In genomic region chr19:12940897-12941296, GRCh38 we compare ENCODE assay signal across 12 cellular contexts. TPM values are rescaled to one million over a fixed set of nuclear protein-coding genes. Genes with fewer than 3 reads are reported as not detected.
DNase-seq lines count a peak whose midpoint lies in the region; ATAC-seq, FAIRE-seq and TF ChIP-seq lines count a peak whose summit lies in the region.
"Had no signal": no experiment of that assay in that cellular context is flagged by ENCODE, and none has a peak within 500 bp of the region (broad histone marks: within the 10 kb centered on the region; RNA-seq: fewer than 3 reads in every experiment).

No MANE protein-coding gene starts in this region.

- no peaks in the 10 kb centered on the region for H3K27me3 Mint-ChIP-seq in activated T-helper 2 cell treated with anti-CD3 and anti-CD28 coated beads, Interferon-gamma antibody, Interleukin-2, Interleukin-4, amounts not matched to agents 10 μg/mL and 5 μg/mL and 100 μg/mL, durations not matched to agents 14 hours and 24 hours and 36 hours (ENCODE audit: low read depth)

- ATAC-seq in GM18505 (IDR thresholded peaks at IDR 0.05; ENCODE audit: unreplicated experiment) (no peak), HepG2 (no peak), GM18873 (IDR thresholded peaks at IDR 0.05; ENCODE audit: low FRiP score, unreplicated experiment) (no peak), GM19455 (IDR thresholded peaks at IDR 0.05; ENCODE audit: unreplicated experiment) (no peak)

- CTCF ChIA-PET in HepG2 (lab: Yijun Ruan, JAX; ENCODE audit: low intra/inter-chr PET ratio, low total read pairs) = no interaction called here

- intact Hi-C loops in activated T-helper 2 cell treated with anti-CD3 and anti-CD28 coated beads, Interferon-gamma antibody, Interleukin-2, Interleukin-4, amounts not matched to agents 10 μg/mL and 5 μg/mL and 100 μg/mL, durations not matched to agents 14 hours and 24 hours and 36 hours (cut with micrococcal nuclease) = no loop called here
- intact Hi-C loops in HepG2 (cut with micrococcal nuclease; ENCODE audit: unreplicated experiment) = no loop called here

- peaks cover 49% of the 10 kb centered on the region for H3K4me1 ChIP-seq in HepG2 (ENCODE audit: insufficient read depth, low read length)

- peaks cover 13% of the 10 kb centered on the region for H4K20me1 ChIP-seq in HepG2 (ENCODE audit: insufficient read depth, low read length)

- peak overlapping the region; percentile 96 for H3K4me2 ChIP-seq in HepG2 (ENCODE audit: low read depth, low read length)

- WGBS in HepG2 (ENCODE audit: low lambda C conversion rate) = 89% methylated on average over 2 of the region's 2 CpGs

- H3K27ac ChIP-seq in 22Rv1 (peak overlapping the region; percentile 93), HepG2 (ENCODE audit: extremely low read length, insufficient read depth, low read length) (peak overlapping the region; percentile 79)

- H3K9me3 ChIP-seq in HepG2 (ENCODE audit: low read length) = no peaks in the 10 kb centered on the region

- peaks cover 31% of the 10 kb centered on the region for H3K79me2 ChIP-seq in HepG2 (ENCODE audit: insufficient read depth, low read length)

- H3K27me3 ChIP-seq in HepG2 (ENCODE audit: control insufficient read depth in 1 of 2, insufficient read depth in 2 of 2, low read length in 2 of 2) = peaks cover 0 to 5% of the 10 kb centered on the region in 2 experiments; a peak in 1 of 5 replicates

- no TSS peak for BruUV-seq in HepG2 (replicated peaks; lab: Mats Ljungman, UMichigan)

- in situ Hi-C loops in HepG2 (cut with HindIII; ENCODE audit: extremely low pct_ligation_motif_present, low pct_unique_long_range_greater_than_20kb) = no loop called here

- peak overlapping the region; percentile 83 for H3K27ac Mint-ChIP-seq in activated T-helper 2 cell treated with anti-CD3 and anti-CD28 coated beads, Interferon-gamma antibody, Interleukin-2, Interleukin-4, amounts not matched to agents 10 μg/mL and 5 μg/mL and 100 μg/mL, durations not matched to agents 14 hours and 24 hours and 36 hours

- TF ChIP-seq CTCF in 22Rv1 (IDR thresholded peaks at IDR 0.05) = no peak
- TF ChIP-seq CTCF in HepG2 (CRISPR knock-in tag; IDR thresholded peaks at IDR 0.05) = no peak

- TF ChIP-seq POLR2A in GM18505 (IDR thresholded peaks at IDR 0.05; ENCODE audit: borderline replicate concordance, extremely low read depth, insufficient read depth, insufficient read length) (peak; percentile 34), HepG2 (IDR thresholded peaks at IDR 0.05; ENCODE audit: insufficient read depth in 1 of 2, low read depth in 2 of 2, low read length in 2 of 2) (0 out of 4 replicates have a peak, but pooled peaks of 1 of the 2 experiments have one; percentile 16)

- peak overlapping the region; percentile 99 for H3K4me3 Mint-ChIP-seq in activated T-helper 2 cell treated with anti-CD3 and anti-CD28 coated beads, Interferon-gamma antibody, Interleukin-2, Interleukin-4, amounts not matched to agents 10 μg/mL and 5 μg/mL and 100 μg/mL, durations not matched to agents 14 hours and 24 hours and 36 hours (ENCODE audit: low read depth)

- no peaks in the 10 kb centered on the region for H3K9me3 Mint-ChIP-seq in activated T-helper 2 cell treated with anti-CD3 and anti-CD28 coated beads, Interferon-gamma antibody, Interleukin-2, Interleukin-4, amounts not matched to agents 10 μg/mL and 5 μg/mL and 100 μg/mL, durations not matched to agents 14 hours and 24 hours and 36 hours

- no peak overlapping the region for H2AFZ ChIP-seq in HepG2 (ENCODE audit: low read length)

- peak overlapping the region; percentile 99; the same call in 1 of the 2 replicates for H3K9ac ChIP-seq in HepG2 (ENCODE audit: insufficient read depth, low read depth, low read length)

- TF ChIP-seq EP300 in HepG2 (IDR thresholded peaks at IDR 0.05; ENCODE audit: low read depth in 2 of 2, low read length in 2 of 2) (no peak), HepG2 (CRISPR knock-in tag; IDR thresholded peaks at IDR 0.05; ENCODE audit: borderline replicate concordance) (no peak)

- POLR2A ChIA-PET in HepG2 (lab: Yijun Ruan, JAX) = no interaction called here

- peaks cover 75% of the 10 kb centered on the region for H3K36me3 Mint-ChIP-seq in activated T-helper 2 cell treated with anti-CD3 and anti-CD28 coated beads, Interferon-gamma antibody, Interleukin-2, Interleukin-4, amounts not matched to agents 10 μg/mL and 5 μg/mL and 100 μg/mL, durations not matched to agents 14 hours and 24 hours and 36 hours (ENCODE audit: low read depth)

- peak overlapping the region in 1 of 3 experiments; percentile 97; a peak in 1 of 6 replicates for H3K4me3 ChIP-seq in HepG2 (replicated peaks in 1 of 3; ENCODE audit: insufficient read depth in 1 of 3, low read depth in 2 of 3, low read length in 3 of 3)

- TF ChIP-seq RAD21 in HepG2 (CRISPR knock-in tag; IDR thresholded peaks at IDR 0.05) = no peak

- H3K36me3 ChIP-seq in HepG2 (replicated peaks in 1 of 2; ENCODE audit: control insufficient read depth in 1 of 2, insufficient read depth in 2 of 2, low read length in 2 of 2) = peaks cover 13 to 43% of the 10 kb centered on the region in 2 experiments

- H3K4me1 Mint-ChIP-seq in activated T-helper 2 cell treated with anti-CD3 and anti-CD28 coated beads, Interferon-gamma antibody, Interleukin-2, Interleukin-4, amounts not matched to agents 10 μg/mL and 5 μg/mL and 100 μg/mL, durations not matched to agents 14 hours and 24 hours and 36 hours (ENCODE audit: low read depth) = peaks cover 56% of the 10 kb centered on the region

- FAIRE-seq in HepG2 (lab: Jason Lieb, UNC) = no peak
- FAIRE-seq: islet of Langerhans had no signal

- DNase-seq in activated T-helper 2 cell treated with anti-CD3 and anti-CD28 coated beads, Interferon-gamma antibody, Interleukin-2, Interleukin-4, amounts not matched to agents 10 μg/mL and 5 μg/mL and 100 μg/mL, durations not matched to agents 14 hours and 24 hours and 36 hours (ENCODE audit: low spot score) = no peak
- DNase-seq in HepG2 (ENCODE audit: low spot score) (no peak), NCI-H146 treated with DMSO at 0.1 percent for 48 hours (lab: John Stamatoyannopoulos, UW; ENCODE audit: unreplicated experiment) (no peak)
- DNase-seq in stimulated activated CD4-positive, alpha-beta T cell treated with anti-CD3 and anti-CD28 coated beads, Interleukin-4, amount 100 ng/mL, for 24 hours = no peak
- DNase-seq: anterior cingulate cortex; SHP77; stimulated activated CD4-positive, alpha-beta T cell treated with anti-CD3 and anti-CD28 coated beads, Interleukin-2, amount 100 ng/mL, for 24 hours had no signal

RNA-seq across cellular contexts. Expression of gene CALR, which starts 2.5 kb away (rescaled TPM):
- 984 and 991 TPM in 2 replicates for total RNA-seq in activated T-helper 2 cell treated with anti-CD3 and anti-CD28 coated beads, Interferon-gamma antibody, Interleukin-2, Interleukin-4, amounts not matched to agents 10 μg/mL and 5 μg/mL and 100 μg/mL, durations not matched to agents 14 hours and 24 hours and 36 hours
- 420 and 898 TPM in 2 replicates for total RNA-seq in HepG2 (2016; rRNA removed; fragmentation: Illumina TruSeq; extraction: Trizol)
- 227 and 266 TPM in 2 replicates for total RNA-seq in HepG2 (2016; cell fraction: cytosol; rRNA removed; fragmentation: Illumina TruSeq; extraction: Trizol; ENCODE audit: low read depth)
- total RNA-seq in HepG2 (2016; cell fraction: insoluble cytoplasmic fraction; rRNA removed; fragmentation: Illumina TruSeq; extraction: Trizol) = 389 and 943 TPM in 2 replicates
- 340 and 383 TPM in 2 replicates for total RNA-seq in HepG2 (2016; cell fraction: membrane; rRNA removed; fragmentation: Illumina TruSeq; extraction: Trizol)
- 693 and 829 TPM in 2 replicates for total RNA-seq in HepG2 (2016; cell fraction: nucleus; rRNA removed; fragmentation: Illumina TruSeq; extraction: Trizol)
- polyA plus RNA-seq in HepG2 (2011; rRNA removed) = 842 and 934 TPM in 2 replicates
- polyA plus RNA-seq in HepG2 (2011; cell fraction: cytosol; rRNA removed) = 752 and 842 TPM in 2 replicates
- 381 and 448 TPM in 2 replicates for polyA plus RNA-seq in HepG2 (2011; cell fraction: nucleus; rRNA removed)
- 606 and 725 TPM in 2 replicates for polyA plus RNA-seq in HepG2 (2012)
- 313 and 359 TPM in 2 replicates for polyA plus RNA-seq in HepG2 (2016; cell fraction: cytosol; fragmentation: Illumina TruSeq; extraction: Trizol; ENCODE audit: low read depth)
- polyA plus RNA-seq in HepG2 (2016; cell fraction: insoluble cytoplasmic fraction; fragmentation: Illumina TruSeq; extraction: Trizol; ENCODE audit: low read depth) = 478 and 547 TPM in 2 replicates
- 345 and 409 TPM in 2 replicates for polyA plus RNA-seq in HepG2 (2016; cell fraction: membrane; fragmentation: Illumina TruSeq; extraction: Trizol; ENCODE audit: low read depth)
- polyA plus RNA-seq in HepG2 (2016; cell fraction: nucleus; fragmentation: Illumina TruSeq; extraction: Trizol; ENCODE audit: insufficient read depth, low read depth) = 1,564 and 1,658 TPM in 2 replicates
- 932 and 1,241 TPM in 2 replicates for polyA minus RNA-seq in HepG2 (2011; rRNA and poly(A)+ RNA removed; ENCODE audit: low replicate concordance)
- polyA minus RNA-seq in HepG2 (2011; cell fraction: cytosol; rRNA and poly(A)+ RNA removed) = 408 and 482 TPM in 2 replicates
- polyA minus RNA-seq in HepG2 (2011; cell fraction: nucleus; rRNA and poly(A)+ RNA removed) = 228 and 256 TPM in 2 replicates

RNA-seq across cellular contexts. Expression of gene RAD23A, which starts 4.8 kb away (rescaled TPM):
- total RNA-seq in activated T-helper 2 cell treated with anti-CD3 and anti-CD28 coated beads, Interferon-gamma antibody, Interleukin-2, Interleukin-4, amounts not matched to agents 10 μg/mL and 5 μg/mL and 100 μg/mL, durations not matched to agents 14 hours and 24 hours and 36 hours = 189 and 196 TPM in 2 replicates
- 34.6 and 42.5 TPM in 2 replicates for total RNA-seq in HepG2 (2016; rRNA removed; fragmentation: Illumina TruSeq; extraction: Trizol)
- 64.7 and 77.4 TPM in 2 replicates for total RNA-seq in HepG2 (2016; cell fraction: cytosol; rRNA removed; fragmentation: Illumina TruSeq; extraction: Trizol; ENCODE audit: low read depth)
- 29.6 and 43.3 TPM in 2 replicates for total RNA-seq in HepG2 (2016; cell fraction: insoluble cytoplasmic fraction; rRNA removed; fragmentation: Illumina TruSeq; extraction: Trizol)
- total RNA-seq in HepG2 (2016; cell fraction: membrane; rRNA removed; fragmentation: Illumina TruSeq; extraction: Trizol) = 95.2 and 117 TPM in 2 replicates
- 27.5 and 30.5 TPM in 2 replicates for total RNA-seq in HepG2 (2016; cell fraction: nucleus; rRNA removed; fragmentation: Illumina TruSeq; extraction: Trizol)
- 50.3 and 54.2 TPM in 2 replicates for polyA plus RNA-seq in HepG2 (2011; rRNA removed)
- 51.8 and 73.5 TPM in 2 replicates for polyA plus RNA-seq in HepG2 (2011; cell fraction: cytosol; rRNA removed)
- polyA plus RNA-seq in HepG2 (2011; cell fraction: nucleus; rRNA removed) = 80.8 and 87.8 TPM in 2 replicates
- 95.7 and 105 TPM in 2 replicates for polyA plus RNA-seq in HepG2 (2012)
- 137 and 157 TPM in 2 replicates for polyA plus RNA-seq in HepG2 (2016; cell fraction: cytosol; fragmentation: Illumina TruSeq; extraction: Trizol; ENCODE audit: low read depth)
- polyA plus RNA-seq in HepG2 (2016; cell fraction: insoluble cytoplasmic fraction; fragmentation: Illumina TruSeq; extraction: Trizol; ENCODE audit: low read depth) = 55.9 and 73.5 TPM in 2 replicates
- 175 and 195 TPM in 2 replicates for polyA plus RNA-seq in HepG2 (2016; cell fraction: membrane; fragmentation: Illumina TruSeq; extraction: Trizol; ENCODE audit: low read depth)
- polyA plus RNA-seq in HepG2 (2016; cell fraction: nucleus; fragmentation: Illumina TruSeq; extraction: Trizol; ENCODE audit: insufficient read depth, low read depth) = 90.3 and 97.5 TPM in 2 replicates
- 54.6 and 102 TPM in 2 replicates for polyA minus RNA-seq in HepG2 (2011; rRNA and poly(A)+ RNA removed; ENCODE audit: low replicate concordance)
- 52.5 and 54.0 TPM in 2 replicates for polyA minus RNA-seq in HepG2 (2011; cell fraction: cytosol; rRNA and poly(A)+ RNA removed)
- 20.0 and 27.4 TPM in 2 replicates for polyA minus RNA-seq in HepG2 (2011; cell fraction: nucleus; rRNA and poly(A)+ RNA removed)

RNA-seq across cellular contexts. Expression of gene FARSA, which starts 7.4 kb away (rescaled TPM):
- total RNA-seq in activated T-helper 2 cell treated with anti-CD3 and anti-CD28 coated beads, Interferon-gamma antibody, Interleukin-2, Interleukin-4, amounts not matched to agents 10 μg/mL and 5 μg/mL and 100 μg/mL, durations not matched to agents 14 hours and 24 hours and 36 hours = 165 and 166 TPM in 2 replicates
- 68.0 and 72.0 TPM in 2 replicates for total RNA-seq in HepG2 (2016; rRNA removed; fragmentation: Illumina TruSeq; extraction: Trizol)
- total RNA-seq in HepG2 (2016; cell fraction: cytosol; rRNA removed; fragmentation: Illumina TruSeq; extraction: Trizol; ENCODE audit: low read depth) = 30.6 and 33.8 TPM in 2 replicates
- total RNA-seq in HepG2 (2016; cell fraction: insoluble cytoplasmic fraction; rRNA removed; fragmentation: Illumina TruSeq; extraction: Trizol) = 61.4 and 77.8 TPM in 2 replicates
- total RNA-seq in HepG2 (2016; cell fraction: membrane; rRNA removed; fragmentation: Illumina TruSeq; extraction: Trizol) = 31.3 and 31.6 TPM in 2 replicates
- total RNA-seq in HepG2 (2016; cell fraction: nucleus; rRNA removed; fragmentation: Illumina TruSeq; extraction: Trizol) = 38.1 and 43.4 TPM in 2 replicates
- polyA plus RNA-seq in HepG2 (2011; rRNA removed) = 25.9 and 37.0 TPM in 2 replicates
- 20.2 and 25.7 TPM in 2 replicates for polyA plus RNA-seq in HepG2 (2011; cell fraction: cytosol; rRNA removed)
- polyA plus RNA-seq in HepG2 (2011; cell fraction: nucleus; rRNA removed) = 86.4 and 92.2 TPM in 2 replicates
- polyA plus RNA-seq in HepG2 (2012) = 47.9 and 53.4 TPM in 2 replicates
- 20.5 and 21.3 TPM in 2 replicates for polyA plus RNA-seq in HepG2 (2016; cell fraction: cytosol; fragmentation: Illumina TruSeq; extraction: Trizol; ENCODE audit: low read depth)
- 76.2 and 85.7 TPM in 2 replicates for polyA plus RNA-seq in HepG2 (2016; cell fraction: insoluble cytoplasmic fraction; fragmentation: Illumina TruSeq; extraction: Trizol; ENCODE audit: low read depth)
- 21.2 and 25.0 TPM in 2 replicates for polyA plus RNA-seq in HepG2 (2016; cell fraction: membrane; fragmentation: Illumina TruSeq; extraction: Trizol; ENCODE audit: low read depth)
- 71.9 and 80.2 TPM in 2 replicates for polyA plus RNA-seq in HepG2 (2016; cell fraction: nucleus; fragmentation: Illumina TruSeq; extraction: Trizol; ENCODE audit: insufficient read depth, low read depth)
- 36.3 and 65.5 TPM in 2 replicates for polyA minus RNA-seq in HepG2 (2011; rRNA and poly(A)+ RNA removed; ENCODE audit: low replicate concordance)
- 17.6 and 18.3 TPM in 2 replicates for polyA minus RNA-seq in HepG2 (2011; cell fraction: cytosol; rRNA and poly(A)+ RNA removed)
- polyA minus RNA-seq in HepG2 (2011; cell fraction: nucleus; rRNA and poly(A)+ RNA removed) = 14.5 and 16.0 TPM in 2 replicates

RNA-seq across cellular contexts. Expression of gene GADD45GIP1, which starts 16.1 kb away (rescaled TPM):
- total RNA-seq in activated T-helper 2 cell treated with anti-CD3 and anti-CD28 coated beads, Interferon-gamma antibody, Interleukin-2, Interleukin-4, amounts not matched to agents 10 μg/mL and 5 μg/mL and 100 μg/mL, durations not matched to agents 14 hours and 24 hours and 36 hours = 29.2 and 32.6 TPM in 2 replicates
- total RNA-seq in HepG2 (2016; rRNA removed; fragmentation: Illumina TruSeq; extraction: Trizol) = 24.6 and 37.4 TPM in 2 replicates
- 14.3 and 14.8 TPM in 2 replicates for total RNA-seq in HepG2 (2016; cell fraction: cytosol; rRNA removed; fragmentation: Illumina TruSeq; extraction: Trizol; ENCODE audit: low read depth)
- 25.1 and 41.7 TPM in 2 replicates for total RNA-seq in HepG2 (2016; cell fraction: insoluble cytoplasmic fraction; rRNA removed; fragmentation: Illumina TruSeq; extraction: Trizol)
- total RNA-seq in HepG2 (2016; cell fraction: membrane; rRNA removed; fragmentation: Illumina TruSeq; extraction: Trizol) = 14.2 and 15.7 TPM in 2 replicates
- 8.8 and 9.5 TPM in 2 replicates for total RNA-seq in HepG2 (2016; cell fraction: nucleus; rRNA removed; fragmentation: Illumina TruSeq; extraction: Trizol)
- polyA plus RNA-seq in HepG2 (2011; rRNA removed) = 30.7 and 31.9 TPM in 2 replicates
- 33.0 and 52.1 TPM in 2 replicates for polyA plus RNA-seq in HepG2 (2011; cell fraction: cytosol; rRNA removed)
- 13.9 and 14.0 TPM in 2 replicates for polyA plus RNA-seq in HepG2 (2011; cell fraction: nucleus; rRNA removed)
- polyA plus RNA-seq in HepG2 (2012) = 19.0 and 20.6 TPM in 2 replicates
- 24.7 and 26.7 TPM in 2 replicates for polyA plus RNA-seq in HepG2 (2016; cell fraction: cytosol; fragmentation: Illumina TruSeq; extraction: Trizol; ENCODE audit: low read depth)
- 71.6 and 84.3 TPM in 2 replicates for polyA plus RNA-seq in HepG2 (2016; cell fraction: insoluble cytoplasmic fraction; fragmentation: Illumina TruSeq; extraction: Trizol; ENCODE audit: low read depth)
- polyA plus RNA-seq in HepG2 (2016; cell fraction: membrane; fragmentation: Illumina TruSeq; extraction: Trizol; ENCODE audit: low read depth) = 20.1 and 21.0 TPM in 2 replicates
- polyA plus RNA-seq in HepG2 (2016; cell fraction: nucleus; fragmentation: Illumina TruSeq; extraction: Trizol; ENCODE audit: insufficient read depth, low read depth) = 27.9 and 29.2 TPM in 2 replicates
- polyA minus RNA-seq in HepG2 (2011; rRNA and poly(A)+ RNA removed; ENCODE audit: low replicate concordance) = 6.2 and 12.6 TPM in 2 replicates
- polyA minus RNA-seq in HepG2 (2011; cell fraction: cytosol; rRNA and poly(A)+ RNA removed) = 9.9 and 11.7 TPM in 2 replicates
- polyA minus RNA-seq in HepG2 (2011; cell fraction: nucleus; rRNA and poly(A)+ RNA removed) = 3.2 and 3.7 TPM in 2 replicates

RNA-seq across cellular contexts. Expression of gene SYCE2, which starts 21.8 kb away (rescaled TPM):
- 1.9 and 3.2 TPM in 2 replicates for total RNA-seq in activated T-helper 2 cell treated with anti-CD3 and anti-CD28 coated beads, Interferon-gamma antibody, Interleukin-2, Interleukin-4, amounts not matched to agents 10 μg/mL and 5 μg/mL and 100 μg/mL, durations not matched to agents 14 hours and 24 hours and 36 hours
- total RNA-seq in HepG2 (2016; rRNA removed; fragmentation: Illumina TruSeq; extraction: Trizol) = 0.09 TPM in 1 of 2 replicates, not detected in the other
- total RNA-seq in HepG2 (2016; cell fraction: cytosol; rRNA removed; fragmentation: Illumina TruSeq; extraction: Trizol; ENCODE audit: low read depth) = not detected in 2 replicates
- 0.19 TPM in 1 of 2 replicates, not detected in the other for total RNA-seq in HepG2 (2016; cell fraction: insoluble cytoplasmic fraction; rRNA removed; fragmentation: Illumina TruSeq; extraction: Trizol)
- total RNA-seq in HepG2 (2016; cell fraction: membrane; rRNA removed; fragmentation: Illumina TruSeq; extraction: Trizol) = not detected in 2 replicates
- not detected in 2 replicates for total RNA-seq in HepG2 (2016; cell fraction: nucleus; rRNA removed; fragmentation: Illumina TruSeq; extraction: Trizol)
- polyA plus RNA-seq in HepG2 (2011; rRNA removed) = 0.25 and 0.40 TPM in 2 replicates
- polyA plus RNA-seq in HepG2 (2011; cell fraction: cytosol; rRNA removed) = 0.08 TPM in 1 of 2 replicates, not detected in the other
- 0.68 and 0.84 TPM in 2 replicates for polyA plus RNA-seq in HepG2 (2011; cell fraction: nucleus; rRNA removed)
- 1.2 and 1.7 TPM in 2 replicates for polyA plus RNA-seq in HepG2 (2012)
- 0.23 TPM in 1 of 2 replicates, not detected in the other for polyA plus RNA-seq in HepG2 (2016; cell fraction: cytosol; fragmentation: Illumina TruSeq; extraction: Trizol; ENCODE audit: low read depth)
- 0.32 TPM in 1 of 2 replicates, not detected in the other for polyA plus RNA-seq in HepG2 (2016; cell fraction: insoluble cytoplasmic fraction; fragmentation: Illumina TruSeq; extraction: Trizol; ENCODE audit: low read depth)
- 0.13 and 0.21 TPM in 2 replicates for polyA plus RNA-seq in HepG2 (2016; cell fraction: membrane; fragmentation: Illumina TruSeq; extraction: Trizol; ENCODE audit: low read depth)
- polyA plus RNA-seq in HepG2 (2016; cell fraction: nucleus; fragmentation: Illumina TruSeq; extraction: Trizol; ENCODE audit: insufficient read depth, low read depth) = 1.0 and 3.2 TPM in 2 replicates
- polyA minus RNA-seq in HepG2 (2011; rRNA and poly(A)+ RNA removed; ENCODE audit: low replicate concordance) = 0.47 TPM in 1 of 2 replicates, not detected in the other
- polyA minus RNA-seq in HepG2 (2011; cell fraction: cytosol; rRNA and poly(A)+ RNA removed) = not detected in 2 replicates
- not detected in 2 replicates for polyA minus RNA-seq in HepG2 (2011; cell fraction: nucleus; rRNA and poly(A)+ RNA removed)
